ENCODE assay signal across 25 cellular contexts in genomic region chr14:64786296-64787149, GRCh38.
DNase-seq lines count a peak whose midpoint lies in the region; ATAC-seq, FAIRE-seq and TF ChIP-seq lines count a peak whose summit lies in the region.
"Had no signal": no experiment of that assay in that cellular context is flagged by ENCODE, and none has a peak within 500 bp of the region (broad histone marks: within the 10 kb centered on the region; RNA-seq: fewer than 3 reads in every experiment).

No MANE protein-coding gene starts in this region.

- H3K4me2 ChIP-seq in MM.1S (ENCODE audit: low read depth, low read length), result no peak overlapping the region

- peak overlapping the region; percentile 24 for H3K4me3 Mint-ChIP-seq in endothelial cell (ENCODE audit: unreplicated experiment)
- H3K4me3 Mint-ChIP-seq: activated CD8-positive, alpha-beta T cell treated with anti-CD3 and anti-CD28 coated beads for 36 hours; activated naive CD4-positive, alpha-beta T cell treated with anti-CD3 and anti-CD28 coated beads, Interleukin-2, amount 10 ng/mL, durations not matched to agents 7 days and 5 days; brain had no signal

- peaks cover 3% of the 10 kb centered on the region for H3K27me3 Mint-ChIP-seq in endothelial cell (ENCODE audit: unreplicated experiment)
- H3K27me3 Mint-ChIP-seq: activated CD8-positive, alpha-beta T cell treated with anti-CD3 and anti-CD28 coated beads for 36 hours had no signal

- FAIRE-seq in HTR-8/SVneo (lab: Jason Lieb, UNC) (peak; percentile 96), pancreas (lab: Jason Lieb, UNC) (no peak)
- FAIRE-seq: H1 had no signal

- no peaks in the 10 kb centered on the region for H3F3A ChIP-seq in MM.1S (ENCODE audit: insufficient read depth, low read length)

- H3K79me2 ChIP-seq in MM.1S (ENCODE audit: low read length), result no peaks in the 10 kb centered on the region

- no peak overlapping the region for H3K27ac Mint-ChIP-seq in endothelial cell (ENCODE audit: unreplicated experiment)
- H3K27ac Mint-ChIP-seq: activated CD8-positive, alpha-beta T cell treated with anti-CD3 and anti-CD28 coated beads for 36 hours; activated naive CD4-positive, alpha-beta T cell treated with anti-CD3 and anti-CD28 coated beads, Interleukin-2, amount 10 ng/mL, durations not matched to agents 7 days and 5 days; brain had no signal

- H3K9me3 ChIP-seq in right lobe of liver, result no peaks in the 10 kb centered on the region
- H3K9me3 ChIP-seq in pancreas, result no peaks in the 10 kb centered on the region
- no peaks in the 10 kb centered on the region for H3K9me3 ChIP-seq in MM.1S (replicated peaks; ENCODE audit: insufficient read depth, low read length)
- H3K9me3 ChIP-seq: lower lobe of right lung, tibial nerve had no signal

- H3K9ac ChIP-seq in MM.1S (ENCODE audit: low read length), result no peak overlapping the region

- TF ChIP-seq CTCF in endothelial cell (IDR thresholded peaks at IDR 0.05; ENCODE audit: unreplicated experiment) (no peak), right lobe of liver (IDR thresholded peaks at IDR 0.05) (no peak), pancreas (IDR thresholded peaks at IDR 0.05) (no peak), MM.1S (IDR thresholded peaks at IDR 0.05; ENCODE audit: low read length) (no peak)

- H3K36me3 Mint-ChIP-seq in endothelial cell (ENCODE audit: low read depth, unreplicated experiment), result peaks cover 6% of the 10 kb centered on the region
- H3K36me3 Mint-ChIP-seq: activated naive CD4-positive, alpha-beta T cell treated with anti-CD3 and anti-CD28 coated beads, Interleukin-2, amount 10 ng/mL, durations not matched to agents 7 days and 5 days had no signal

- H3K36me3 ChIP-seq in right lobe of liver, result no peaks in the 10 kb centered on the region
- no peaks in the 10 kb centered on the region for H3K36me3 ChIP-seq in pancreas
- no peaks in the 10 kb centered on the region for H3K36me3 ChIP-seq in MM.1S (replicated peaks; ENCODE audit: insufficient read depth, low read length)
- H3K36me3 ChIP-seq: lower lobe of right lung, tibial nerve had no signal

- DNase-seq in AG20443 (ENCODE audit: low spot score) (peak; percentile 59), HTR-8/SVneo (ENCODE audit: insufficient read length, low spot score) (no peak), endothelial cell (ENCODE audit: low spot score) (no peak), right lobe of liver (no peak), SIG-M5 treated with dmso at 0.1 percent for 504 hours (lab: John Stamatoyannopoulos, UW; ENCODE audit: unreplicated experiment) (no peak), NCI-H2029 (lab: John Stamatoyannopoulos, UW) (no peak), pancreas (no peak), MM.1S (no peak)
- DNase-seq: activated CD4-positive, CD25-positive, alpha-beta regulatory T cell; activated CD8-positive, alpha-beta T cell treated with anti-CD3 and anti-CD28 coated beads for 36 hours; activated naive CD4-positive, alpha-beta T cell treated with anti-CD3 and anti-CD28 coated beads, Interleukin-2, amount 10 ng/mL, durations not matched to agents 7 days and 5 days; activated T-cell treated with anti-CD3 and anti-CD28 coated beads, Interleukin-2, amount 50 U/mL, for 1 hour; AML-193; cortex of kidney; lower lobe of right lung; NCI-H146; NCI-H774; occipital lobe; PC-3; stimulated activated CD4-positive, alpha-beta T cell treated with anti-CD3 and anti-CD28 coated beads, Interleukin-2, amount 100 ng/mL, for 24 hours; stimulated activated naive CD8-positive, alpha-beta T cell treated with anti-CD3 and anti-CD28 coated beads, Interleukin-15, Interleukin-2, amounts not matched to agents 100 U/mL and 50 U/mL, for 24 hours; T-helper 9 cell had no signal

- no peak overlapping the region for H2AFZ ChIP-seq in MM.1S (ENCODE audit: low read length)

- intact Hi-C loops in right lobe of liver (cut with DNase I), result no loop called here
- intact Hi-C loops in pancreas (cut with DNase I), result no loop called here

- H3K27me3 ChIP-seq in right lobe of liver (no peaks in the 10 kb centered on the region), pancreas (no peaks in the 10 kb centered on the region), MM.1S (replicated peaks; ENCODE audit: insufficient read depth, low read length) (no peaks in the 10 kb centered on the region)
- H3K27me3 ChIP-seq: tibial nerve had no signal

- no peak for TF ChIP-seq POLR2A in right lobe of liver (IDR thresholded peaks at IDR 0.05)

- H3K9me2 ChIP-seq in MM.1S (replicated peaks; ENCODE audit: insufficient read depth, low read length), result no peaks in the 10 kb centered on the region

- H3K4me1 ChIP-seq in right lobe of liver, result no peaks in the 10 kb centered on the region
- H3K4me1 ChIP-seq in pancreas, result no peaks in the 10 kb centered on the region
- no peaks in the 10 kb centered on the region for H3K4me1 ChIP-seq in MM.1S (ENCODE audit: low read length)
- H3K4me1 ChIP-seq: lower lobe of right lung, tibial nerve had no signal

- H4K20me1 ChIP-seq in MM.1S (ENCODE audit: insufficient read depth, low read length), result no peaks in the 10 kb centered on the region

- WGBS in right lobe of liver (ENCODE audit: insufficient coverage, low coverage, low lambda C conversion rate, missing lambda C conversion rate), result 89% methylated on average over 9 of the region's 24 CpGs
- 88 to 89% methylated on average over 23 to 24 of the region's 24 CpGs for WGBS in pancreas, 2 donors

- H3K27ac ChIP-seq in right lobe of liver (no peak overlapping the region), pancreas (no peak overlapping the region), MM.1S (ENCODE audit: low read length) (no peak overlapping the region)
- H3K27ac ChIP-seq: lower lobe of right lung, tibial nerve had no signal

- ATAC-seq in right lobe of liver (peak; percentile 33 to 52 (median 40)), pancreas (no peak)
- ATAC-seq: activated CD8-positive, alpha-beta T cell treated with anti-CD3 and anti-CD28 coated beads for 36 hours; lower lobe of right lung; PC-3; stimulated activated naive CD8-positive, alpha-beta T cell treated with anti-CD3 and anti-CD28 coated beads, Interleukin-15, Interleukin-2, amounts not matched to agents 100 U/mL and 50 U/mL, for 24 hours had no signal

- peaks cover 21% of the 10 kb centered on the region for H3K4me1 Mint-ChIP-seq in endothelial cell (ENCODE audit: unreplicated experiment)
- H3K4me1 Mint-ChIP-seq: activated naive CD4-positive, alpha-beta T cell treated with anti-CD3 and anti-CD28 coated beads, Interleukin-2, amount 10 ng/mL, durations not matched to agents 7 days and 5 days had no signal

- no peaks in the 10 kb centered on the region for H3K9me3 Mint-ChIP-seq in endothelial cell (ENCODE audit: unreplicated experiment)
- H3K9me3 Mint-ChIP-seq: activated CD8-positive, alpha-beta T cell treated with anti-CD3 and anti-CD28 coated beads for 36 hours; activated naive CD4-positive, alpha-beta T cell treated with anti-CD3 and anti-CD28 coated beads, Interleukin-2, amount 10 ng/mL, durations not matched to agents 7 days and 5 days; brain had no signal

- H3K4me3 ChIP-seq in right lobe of liver, result no peak overlapping the region
- no peak overlapping the region for H3K4me3 ChIP-seq in pancreas
- no peak overlapping the region for H3K4me3 ChIP-seq in MM.1S (ENCODE audit: low read length)
- H3K4me3 ChIP-seq: lower lobe of right lung, tibial nerve had no signal

Comparison
In these comparisons a context has a peak if more than half of its experiments do, and no peak if none do; other contexts are left out.
1. ATAC-seq: peak in right lobe of liver (4 of 4); none in pancreas (0 of 4).